8 cellular contexts compared by ENCODE assay signal in genomic region chr9:127568971-127569818, GRCh38. TPM values are rescaled to one million over a fixed set of nuclear protein-coding genes. Genes with fewer than 3 reads are reported as not detected.
A peak's percentile ranks its signal among the peaks of the same experiment; 100 is the strongest.
DNase-seq lines count a peak whose midpoint lies in the region; ATAC-seq and TF ChIP-seq lines count a peak whose summit lies in the region.

No MANE protein-coding gene starts in this region.

- 1% methylated on average over 20 to 42 of the region's 76 CpGs for WGBS in tibial nerve, 2 donors

- TF ChIP-seq POLR2A in tibial nerve (IDR thresholded peaks at IDR 0.05), result peak; percentile 38 to 74

- H3K4me1 Mint-ChIP-seq in activated naive CD8-positive, alpha-beta T cell treated with anti-CD3 and anti-CD28 coated beads, Interleukin-2, amount 10 ng/mL, durations not matched to agents 7 days and 5 days, result peaks cover 48% of the 10 kb centered on the region

- H3K36me3 Mint-ChIP-seq in activated naive CD8-positive, alpha-beta T cell treated with anti-CD3 and anti-CD28 coated beads, Interleukin-2, amount 10 ng/mL, durations not matched to agents 7 days and 5 days, result peaks cover 10% of the 10 kb centered on the region

- H3K9me2 ChIP-seq in MM.1S (replicated peaks; ENCODE audit: insufficient read depth, low read length), result no peaks in the 10 kb centered on the region

- H3K4me3 Mint-ChIP-seq in activated naive CD8-positive, alpha-beta T cell treated with anti-CD3 and anti-CD28 coated beads, Interleukin-2, amount 10 ng/mL, durations not matched to agents 7 days and 5 days, result peak overlapping the region; percentile 93

- peak overlapping the region; percentile 74 for H3K9ac ChIP-seq in MM.1S (ENCODE audit: low read length)
- H3K9ac ChIP-seq in parathyroid adenoma, result no peak overlapping the region

- peak; percentile 76 to 83 for DNase-seq in NCI-H2081 (lab: John Stamatoyannopoulos, UW)
- DNase-seq in NCI-H2081 treated with DMSO at 0.1 percent for 48 hours (lab: John Stamatoyannopoulos, UW), result no peak
- peak; percentile 81 for DNase-seq in MM.1S
- DNase-seq in SW480 (ENCODE audit: low spot score), result peak; percentile 83
- peak; percentile 89 for DNase-seq in activated naive CD8-positive, alpha-beta T cell treated with anti-CD3 and anti-CD28 coated beads, Interleukin-2, amount 10 ng/mL, durations not matched to agents 7 days and 5 days
- DNase-seq in Right ventricle myocardium inferior (ENCODE audit: missing footprints), result peak; percentile 85
- DNase-seq in tibial nerve (ENCODE audit: low spot score in 2 of 2), result peak; percentile 67 to 75

- peak overlapping the region; percentile 79 for H3K4me3 ChIP-seq in MM.1S (ENCODE audit: low read length)
- H3K4me3 ChIP-seq in parathyroid adenoma (ENCODE audit: low read depth, low read length), result peak overlapping the region; percentile 69
- H3K4me3 ChIP-seq in tibial nerve, result peak overlapping the region; percentile 68 to 92 (median 76)

- peak overlapping the region; percentile 54 for H2AFZ ChIP-seq in MM.1S (ENCODE audit: low read length)
- peak overlapping the region; percentile 85 for H2AFZ ChIP-seq in parathyroid adenoma

- H3F3A ChIP-seq in MM.1S (ENCODE audit: insufficient read depth, low read length), result peaks cover 6% of the 10 kb centered on the region; the same call in 1 of the 2 replicates

- no peaks in the 10 kb centered on the region for H3K36me3 ChIP-seq in MM.1S (replicated peaks; ENCODE audit: insufficient read depth, low read length)
- no peaks in the 10 kb centered on the region for H3K36me3 ChIP-seq in parathyroid adenoma (ENCODE audit: control insufficient read depth, insufficient read depth, low read length)
- peaks cover 0 to 8% (median 0%) of the 10 kb centered on the region in 3 donors for H3K36me3 ChIP-seq in tibial nerve

- H3K27me3 ChIP-seq in MM.1S (replicated peaks; ENCODE audit: insufficient read depth, low read length) (no peaks in the 10 kb centered on the region), parathyroid adenoma (ENCODE audit: control insufficient read depth, insufficient read depth, low read length) (no peaks in the 10 kb centered on the region), tibial nerve (no peaks in the 10 kb centered on the region)

- ATAC-seq in activated naive CD8-positive, alpha-beta T cell treated with anti-CD3 and anti-CD28 coated beads, Interleukin-2, amount 10 ng/mL, durations not matched to agents 7 days and 5 days (ENCODE audit: low read depth), result peak; percentile 75
- ATAC-seq in Right ventricle myocardium inferior, result peak; percentile 92

- H3K9me3 ChIP-seq in MM.1S (replicated peaks; ENCODE audit: insufficient read depth, low read length), result no peaks in the 10 kb centered on the region
- no peaks in the 10 kb centered on the region for H3K9me3 ChIP-seq in parathyroid adenoma (ENCODE audit: control insufficient read depth, low read length)
- H3K9me3 ChIP-seq in tibial nerve, result no peaks in the 10 kb centered on the region

- H3K4me2 ChIP-seq in MM.1S (ENCODE audit: low read depth, low read length) (peak overlapping the region; percentile 77), parathyroid adenoma (ENCODE audit: low read length) (peak overlapping the region; percentile 88)

- POLR2A ChIA-PET in activated naive CD8-positive, alpha-beta T cell treated with anti-CD3 and anti-CD28 coated beads, Interleukin-2, amount 10 ng/mL, durations not matched to agents 7 days and 5 days (lab: Charles Lee), result interaction anchor here (0.6 to 4.6 kb wide), 14 partner anchors 8 to 497 kb away, joined by 3 to 84 read pairs (median 4); partner anchors contain the start of genes PTRH1, TOR2A and TTC16

- H3K79me2 ChIP-seq in MM.1S (ENCODE audit: low read length) (no peaks in the 10 kb centered on the region), parathyroid adenoma (peaks cover 5% of the 10 kb centered on the region)

- H4K20me1 ChIP-seq in MM.1S (ENCODE audit: insufficient read depth, low read length), result no peaks in the 10 kb centered on the region

- intact Hi-C loops in Right ventricle myocardium inferior (cut with DNase I), result loop anchor here (1.0 to 5.0 kb wide), 3 partner anchors 40 to 145 kb away; partner anchors contain the start of genes LRSAM1, RPL12 and ZNF79

- peak overlapping the region; percentile 71 for H3K27ac ChIP-seq in MM.1S (ENCODE audit: low read length)
- H3K27ac ChIP-seq in parathyroid adenoma, result peak overlapping the region; percentile 87
- H3K27ac ChIP-seq in tibial nerve, result peak overlapping the region; percentile 88 to 99 (median 96)

- peak overlapping the region; percentile 99 for H3K27ac Mint-ChIP-seq in activated naive CD8-positive, alpha-beta T cell treated with anti-CD3 and anti-CD28 coated beads, Interleukin-2, amount 10 ng/mL, durations not matched to agents 7 days and 5 days

- peak in 1 of 2 donors; percentile 82 for TF ChIP-seq EP300 in tibial nerve (IDR thresholded peaks at IDR 0.05)

- H3K4me1 ChIP-seq in MM.1S (ENCODE audit: low read length) (peaks cover 14% of the 10 kb centered on the region), parathyroid adenoma (peaks cover 5% of the 10 kb centered on the region), tibial nerve (peaks cover 0 to 84% (median 39%) of the 10 kb centered on the region in 4 donors)

- TF ChIP-seq CTCF in MM.1S (IDR thresholded peaks at IDR 0.05; ENCODE audit: low read length) (no peak), parathyroid adenoma (IDR thresholded peaks at IDR 0.05) (no peak), tibial nerve (IDR thresholded peaks at IDR 0.05) (no peak)

- H3K27me3 Mint-ChIP-seq in activated naive CD8-positive, alpha-beta T cell treated with anti-CD3 and anti-CD28 coated beads, Interleukin-2, amount 10 ng/mL, durations not matched to agents 7 days and 5 days, result no peaks in the 10 kb centered on the region

- no peaks in the 10 kb centered on the region for H3K9me3 Mint-ChIP-seq in activated naive CD8-positive, alpha-beta T cell treated with anti-CD3 and anti-CD28 coated beads, Interleukin-2, amount 10 ng/mL, durations not matched to agents 7 days and 5 days

RNA-seq across cellular contexts. Expression of gene STXBP1, which starts 42.9 kb away (rescaled TPM):
- total RNA-seq in activated naive CD8-positive, alpha-beta T cell treated with anti-CD3 and anti-CD28 coated beads, Interleukin-2, amount 10 ng/mL, durations not matched to agents 7 days and 5 days, result 10 to 100 TPM; 19.8 to 21.7 TPM
- total RNA-seq in Right ventricle myocardium inferior, result 51.5 TPM
- 100 to 1,000 TPM in 3 of 4 donors, 10 to 100 TPM in 1; 96.3 to 142 (median 105) TPM for total RNA-seq in tibial nerve
